27 cellular contexts compared by ENCODE assay signal in the genomic region with DNA sequence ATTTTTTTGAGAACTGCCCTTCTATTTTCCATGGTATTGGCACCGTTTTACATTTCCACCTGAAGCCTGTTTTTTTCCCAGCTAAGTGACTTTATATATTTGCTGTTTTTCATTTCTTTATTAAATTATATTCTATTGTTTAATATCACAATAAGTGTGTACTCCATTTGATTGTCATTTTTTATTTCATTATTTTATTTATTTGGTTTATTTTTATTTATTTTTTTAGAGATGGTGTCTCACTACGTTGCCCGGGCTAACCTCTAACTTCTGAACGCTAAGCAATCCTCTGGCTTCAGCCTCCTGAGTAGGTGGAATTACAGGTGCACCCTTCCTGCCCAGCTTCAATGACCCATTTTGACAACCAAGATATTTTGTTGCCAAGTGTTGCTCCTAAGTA.
"Had no signal": no experiment of that assay in that cellular context is flagged by ENCODE, and none has a peak within 500 bp of the region (broad histone marks: within the 10 kb centered on the region; RNA-seq: fewer than 3 reads in every experiment).

No MANE protein-coding gene starts in this region.

- H3K27me3 ChIP-seq: stomach, suprapubic skin, testis, thyroid gland, tibial artery, tibial nerve, transverse colon, upper lobe of left lung, upper lobe of right lung, uterus, vagina had no signal

- DNase-seq: stimulated activated CD4-positive, alpha-beta T cell treated with anti-CD3 and anti-CD28 coated beads, Interleukin-2, amount 100 ng/mL, for 48 hours; stimulated activated CD4-positive, alpha-beta T cell treated with anti-CD3 and anti-CD28 coated beads, Interleukin-4, amount 100 ng/mL, for 1 hour; stimulated activated CD4-positive, alpha-beta T cell treated with anti-CD3 and anti-CD28 coated beads, Interleukin-4, amount 100 ng/mL, for 24 hours; stimulated activated CD4-positive, alpha-beta T cell treated with anti-CD3 and anti-CD28 coated beads, Interleukin-4, amount 100 ng/mL, for 4 hours; stimulated activated CD8-positive, alpha-beta memory T cell treated with anti-CD3 and anti-CD28 coated beads, Interleukin-4, amount 100 ng/mL, for 48 hours; stimulated activated naive B cell treated with anti-CD40 and anti-IgM and Interleukin-4, amounts not matched to agents 10 μg/mL and 1 μg/mL and 100 μg/mL, for 72 hours; stimulated activated naive CD4-positive, alpha-beta T cell; stimulated activated naive CD8-positive, alpha-beta T cell treated with anti-CD3 and anti-CD28 coated beads, Interleukin-15, amount 100 ng/mL, for 72 hours; stimulated activated naive CD8-positive, alpha-beta T cell treated with anti-CD3 and anti-CD28 coated beads, Interleukin-15, Interleukin-2, amounts not matched to agents 100 U/mL and 50 U/mL, for 24 hours; stomach; substantia nigra; testis; thyroid gland; tibial artery; transverse colon; trophoblast cell; upper lobe of left lung; upper lobe of right lung; uterus had no signal

- H3K27ac Mint-ChIP-seq: stimulated activated effector memory CD8-positive, alpha-beta T cell treated with anti-CD3 and anti-CD28 coated beads, Interleukin-12 subunit alpha, Interleukin-12 subunit beta, amount 100 ng/mL, for 72 hours; stimulated activated memory B cell treated with anti-CD40 and anti-IgM and Interleukin-4, amounts not matched to agents 10 μg/mL and 1 μg/mL and 100 μg/mL, for 72 hours; stimulated activated naive B cell treated with anti-CD40 and anti-IgM and Interleukin-4, amounts not matched to agents 10 μg/mL and 1 μg/mL and 100 μg/mL, for 72 hours; stimulated activated naive CD8-positive, alpha-beta T cell treated with anti-CD3 and anti-CD28 coated beads, Interleukin-15, amount 100 ng/mL, for 72 hours; stimulated activated naive CD8-positive, alpha-beta T cell treated with anti-CD3 and anti-CD28 coated beads, Interleukin-15, Interleukin-2, amounts not matched to agents 100 ng/mL and 50 ng/mL, for 24 hours; type B pancreatic cell had no signal

- H3K4me3 Mint-ChIP-seq: stimulated activated effector memory CD8-positive, alpha-beta T cell treated with anti-CD3 and anti-CD28 coated beads, Interleukin-12 subunit alpha, Interleukin-12 subunit beta, amount 100 ng/mL, for 72 hours; stimulated activated memory B cell treated with anti-CD40 and anti-IgM and Interleukin-4, amounts not matched to agents 10 μg/mL and 1 μg/mL and 100 μg/mL, for 72 hours; stimulated activated naive B cell treated with anti-CD40 and anti-IgM and Interleukin-4, amounts not matched to agents 10 μg/mL and 1 μg/mL and 100 μg/mL, for 72 hours; stimulated activated naive CD8-positive, alpha-beta T cell treated with anti-CD3 and anti-CD28 coated beads, Interleukin-15, amount 100 ng/mL, for 72 hours; stimulated activated naive CD8-positive, alpha-beta T cell treated with anti-CD3 and anti-CD28 coated beads, Interleukin-15, Interleukin-2, amounts not matched to agents 100 ng/mL and 50 ng/mL, for 24 hours; type B pancreatic cell had no signal

- H3K36me3 ChIP-seq: stomach, suprapubic skin, thoracic aorta, thyroid gland, tibial artery, tibial nerve, transverse colon, upper lobe of left lung, upper lobe of right lung, uterus, vagina had no signal

- H3K36me3 Mint-ChIP-seq: stimulated activated effector memory CD8-positive, alpha-beta T cell treated with anti-CD3 and anti-CD28 coated beads, Interleukin-12 subunit alpha, Interleukin-12 subunit beta, amount 100 ng/mL, for 72 hours; stimulated activated memory B cell treated with anti-CD40 and anti-IgM and Interleukin-4, amounts not matched to agents 10 μg/mL and 1 μg/mL and 100 μg/mL, for 72 hours; stimulated activated naive B cell treated with anti-CD40 and anti-IgM and Interleukin-4, amounts not matched to agents 10 μg/mL and 1 μg/mL and 100 μg/mL, for 72 hours; type B pancreatic cell had no signal

- H3K9me3 ChIP-seq: stomach, suprapubic skin, testis, thoracic aorta, thyroid gland, tibial artery, tibial nerve, transverse colon, upper lobe of left lung, upper lobe of right lung, uterus, vagina had no signal

- ATAC-seq: stimulated activated effector memory CD8-positive, alpha-beta T cell treated with anti-CD3 and anti-CD28 coated beads, Interleukin-12 subunit alpha, Interleukin-12 subunit beta, amount 100 ng/mL, for 72 hours; stimulated activated memory B cell treated with anti-CD40 and anti-IgM and Interleukin-4, amounts not matched to agents 10 μg/mL and 1 μg/mL and 100 μg/mL, for 72 hours; stimulated activated naive B cell treated with anti-CD40 and anti-IgM and Interleukin-4, amounts not matched to agents 10 μg/mL and 1 μg/mL and 100 μg/mL, for 72 hours; stimulated activated naive CD8-positive, alpha-beta T cell treated with anti-CD3 and anti-CD28 coated beads, Interleukin-15, amount 100 ng/mL, for 72 hours; stimulated activated naive CD8-positive, alpha-beta T cell treated with anti-CD3 and anti-CD28 coated beads, Interleukin-15, Interleukin-2, amounts not matched to agents 100 U/mL and 50 U/mL, for 24 hours; upper lobe of right lung had no signal

- H3K4me1 Mint-ChIP-seq: stimulated activated effector memory CD8-positive, alpha-beta T cell treated with anti-CD3 and anti-CD28 coated beads, Interleukin-12 subunit alpha, Interleukin-12 subunit beta, amount 100 ng/mL, for 72 hours; stimulated activated naive CD8-positive, alpha-beta T cell treated with anti-CD3 and anti-CD28 coated beads, Interleukin-15, amount 100 ng/mL, for 72 hours had no signal

- H3K4me3 ChIP-seq: stomach, suprapubic skin, testis, thoracic aorta, thyroid gland, tibial artery, tibial nerve, transverse colon, upper lobe of left lung, upper lobe of right lung, uterus, vagina had no signal

- H3K27me3 Mint-ChIP-seq: stimulated activated memory B cell treated with anti-CD40 and anti-IgM and Interleukin-4, amounts not matched to agents 10 μg/mL and 1 μg/mL and 100 μg/mL, for 72 hours; stimulated activated naive CD8-positive, alpha-beta T cell treated with anti-CD3 and anti-CD28 coated beads, Interleukin-15, amount 100 ng/mL, for 72 hours; type B pancreatic cell had no signal

- H3K4me1 ChIP-seq: stomach, suprapubic skin, testis, thyroid gland, tibial artery, tibial nerve, transverse colon, upper lobe of left lung, upper lobe of right lung, uterus, vagina had no signal

- H3K9me3 Mint-ChIP-seq: stimulated activated effector memory CD8-positive, alpha-beta T cell treated with anti-CD3 and anti-CD28 coated beads, Interleukin-12 subunit alpha, Interleukin-12 subunit beta, amount 100 ng/mL, for 72 hours; stimulated activated memory B cell treated with anti-CD40 and anti-IgM and Interleukin-4, amounts not matched to agents 10 μg/mL and 1 μg/mL and 100 μg/mL, for 72 hours; stimulated activated naive B cell treated with anti-CD40 and anti-IgM and Interleukin-4, amounts not matched to agents 10 μg/mL and 1 μg/mL and 100 μg/mL, for 72 hours; stimulated activated naive CD8-positive, alpha-beta T cell treated with anti-CD3 and anti-CD28 coated beads, Interleukin-15, amount 100 ng/mL, for 72 hours; stimulated activated naive CD8-positive, alpha-beta T cell treated with anti-CD3 and anti-CD28 coated beads, Interleukin-15, Interleukin-2, amounts not matched to agents 100 ng/mL and 50 ng/mL, for 24 hours; type B pancreatic cell had no signal

- H3K27ac ChIP-seq: stomach, suprapubic skin, testis, thoracic aorta, thyroid gland, tibial artery, tibial nerve, transverse colon, upper lobe of left lung, upper lobe of right lung, uterus, vagina had no signal
